ENCODE assay signal across 1 cellular context in the genomic region with DNA sequence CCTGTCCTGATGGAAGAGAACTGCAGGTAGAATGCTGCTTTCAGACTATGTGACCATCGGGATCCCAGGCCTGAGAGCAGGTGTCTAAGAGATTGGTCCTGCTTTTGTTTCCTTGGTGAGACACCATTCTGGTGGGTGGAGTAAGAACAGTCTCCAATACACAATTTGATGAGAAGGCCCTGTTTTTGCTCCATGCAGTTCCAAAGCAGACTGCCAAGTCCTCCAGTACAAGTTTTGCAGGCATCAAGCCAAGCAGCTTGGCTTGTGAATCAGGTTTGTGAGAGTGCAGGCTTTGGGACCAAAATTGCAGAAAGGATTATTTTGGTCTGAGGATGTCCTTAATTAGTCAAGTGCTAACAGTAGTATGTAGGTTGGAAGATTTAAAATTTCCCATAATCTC.
TF ChIP-seq lines count a peak whose summit lies in the region.

No MANE protein-coding gene starts in this region.

TF ChIP-seq in GM23338, 12 proteins besides CTCF, POLR2A, EP300 and RAD21 (continued from another document):
- TF ChIP-seq ZNF462 (CRISPR knock-in tag; IDR thresholded peaks at IDR 0.05) (no peak), JUNB (IDR thresholded peaks at IDR 0.05; ENCODE audit: unreplicated experiment) (no peak), EZH2 (IDR thresholded peaks at IDR 0.05; ENCODE audit: low read depth, unreplicated experiment) (no peak), ZNF331 (CRISPR knock-in tag; IDR thresholded peaks at IDR 0.05; ENCODE audit: low read depth) (no peak), POLR2AphosphoS5 (IDR thresholded peaks at IDR 0.05; ENCODE audit: low read depth) (no peak)
- TF ChIP-seq, protein P1, sequence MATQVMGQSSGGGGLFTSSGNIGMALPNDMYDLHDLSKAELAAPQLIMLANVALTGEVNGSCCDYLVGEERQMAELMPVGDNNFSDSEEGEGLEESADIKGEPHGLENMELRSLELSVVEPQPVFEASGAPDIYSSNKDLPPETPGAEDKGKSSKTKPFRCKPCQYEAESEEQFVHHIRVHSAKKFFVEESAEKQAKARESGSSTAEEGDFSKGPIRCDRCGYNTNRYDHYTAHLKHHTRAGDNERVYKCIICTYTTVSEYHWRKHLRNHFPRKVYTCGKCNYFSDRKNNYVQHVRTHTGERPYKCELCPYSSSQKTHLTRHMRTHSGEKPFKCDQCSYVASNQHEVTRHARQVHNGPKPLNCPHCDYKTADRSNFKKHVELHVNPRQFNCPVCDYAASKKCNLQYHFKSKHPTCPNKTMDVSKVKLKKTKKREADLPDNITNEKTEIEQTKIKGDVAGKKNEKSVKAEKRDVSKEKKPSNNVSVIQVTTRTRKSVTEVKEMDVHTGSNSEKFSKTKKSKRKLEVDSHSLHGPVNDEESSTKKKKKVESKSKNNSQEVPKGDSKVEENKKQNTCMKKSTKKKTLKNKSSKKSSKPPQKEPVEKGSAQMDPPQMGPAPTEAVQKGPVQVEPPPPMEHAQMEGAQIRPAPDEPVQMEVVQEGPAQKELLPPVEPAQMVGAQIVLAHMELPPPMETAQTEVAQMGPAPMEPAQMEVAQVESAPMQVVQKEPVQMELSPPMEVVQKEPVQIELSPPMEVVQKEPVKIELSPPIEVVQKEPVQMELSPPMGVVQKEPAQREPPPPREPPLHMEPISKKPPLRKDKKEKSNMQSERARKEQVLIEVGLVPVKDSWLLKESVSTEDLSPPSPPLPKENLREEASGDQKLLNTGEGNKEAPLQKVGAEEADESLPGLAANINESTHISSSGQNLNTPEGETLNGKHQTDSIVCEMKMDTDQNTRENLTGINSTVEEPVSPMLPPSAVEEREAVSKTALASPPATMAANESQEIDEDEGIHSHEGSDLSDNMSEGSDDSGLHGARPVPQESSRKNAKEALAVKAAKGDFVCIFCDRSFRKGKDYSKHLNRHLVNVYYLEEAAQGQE (IDR thresholded peaks at IDR 0.05; ENCODE audit: unreplicated experiment), result no peak
